9 cellular contexts compared by ENCODE assay signal in the genomic region with DNA sequence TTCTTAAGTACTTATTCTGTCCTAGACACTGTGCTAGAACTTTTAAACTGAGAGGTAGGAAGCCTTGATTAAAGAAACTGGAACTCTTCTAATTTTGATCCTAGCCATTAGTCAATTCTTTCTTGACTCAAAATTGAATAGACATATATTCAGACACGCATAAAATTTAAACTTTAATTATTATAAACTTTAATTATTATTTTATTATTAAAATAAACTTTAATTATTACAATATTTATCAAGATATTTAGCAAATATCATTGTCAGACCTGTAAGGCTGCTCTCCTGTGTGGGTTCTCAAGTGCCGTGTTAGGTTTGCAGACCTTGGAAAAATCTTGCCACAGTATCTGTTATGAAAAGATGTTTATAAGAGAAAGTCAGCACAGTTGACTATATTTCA.
"Had no signal": no experiment of that assay in that cellular context is flagged by ENCODE, and none has a peak within 500 bp of the region (broad histone marks: within the 10 kb centered on the region; RNA-seq: fewer than 3 reads in every experiment).

No MANE protein-coding gene starts in this region.

- H3K27ac Mint-ChIP-seq: GM23338, HFFc6, IgD-negative memory B cell had no signal

- DNase-seq: HFFc6, KBM-7 had no signal

- H3K9me3 Mint-ChIP-seq: GM23338, HFFc6 had no signal

- H3K27ac ChIP-seq: HL-60 had no signal

- H3K4me3 Mint-ChIP-seq: GM23338, HFFc6, IgD-negative memory B cell had no signal

- H3K9me3 ChIP-seq: HAP-1 had no signal

- H3K36me3 Mint-ChIP-seq: IgD-negative memory B cell had no signal

- H3K4me1 Mint-ChIP-seq: IgD-negative memory B cell had no signal

- FAIRE-seq: H1, HepG2 had no signal

- ATAC-seq: GM23338, HCT116, HepG2 had no signal

- H3K27me3 Mint-ChIP-seq: IgD-negative memory B cell had no signal

- H3K36me3 ChIP-seq: HAP-1 had no signal

- H3K4me3 ChIP-seq: GM23338, HAP-1 had no signal
